18 cellular contexts compared by ENCODE assay signal in the genomic region with DNA sequence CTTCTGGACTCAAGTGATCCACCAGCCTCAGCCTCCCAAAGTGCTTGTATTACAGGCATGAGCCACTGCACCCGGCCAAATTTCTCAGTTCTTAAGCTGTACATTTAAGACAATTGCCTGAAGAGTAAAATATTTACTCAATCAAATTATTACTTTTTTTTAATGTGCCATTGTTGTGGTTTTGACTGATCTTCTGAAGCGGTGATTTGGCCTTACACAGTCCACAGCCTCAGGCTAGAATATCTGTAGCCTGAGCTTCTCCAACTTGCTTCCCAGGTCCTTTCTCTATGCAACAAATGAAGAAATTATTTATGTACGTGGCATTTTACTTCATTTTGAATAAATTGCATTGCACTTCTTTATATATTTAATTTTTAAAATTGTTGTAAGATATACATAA.
DNase-seq lines count a peak whose midpoint lies in the region; ATAC-seq and TF ChIP-seq lines count a peak whose summit lies in the region.
"Had no signal": no experiment of that assay in that cellular context is flagged by ENCODE, and none has a peak within 500 bp of the region (broad histone marks: within the 10 kb centered on the region; RNA-seq: fewer than 3 reads in every experiment).

No MANE protein-coding gene starts in this region.

- TF ChIP-seq CTCF in epithelial cell of esophagus (IDR thresholded peaks at IDR 0.05; ENCODE audit: insufficient read depth, low read depth, low read length, missing control alignments), result no peak
- TF ChIP-seq CTCF in smooth muscle cell (IDR thresholded peaks at IDR 0.05; ENCODE audit: borderline replicate concordance, insufficient read depth, poor library complexity, severe bottlenecking), result no peak
- TF ChIP-seq CTCF in nephron progenitor cell (IDR thresholded peaks at IDR 0.05), result no peak

- no peak overlapping the region for H3K27ac Mint-ChIP-seq in nephron progenitor cell
- H3K27ac Mint-ChIP-seq: B cell; CD8-positive, alpha-beta T cell; HFFc6 had no signal

- no peak overlapping the region for H3K9ac ChIP-seq in smooth muscle cell (ENCODE audit: low read depth)
- H3K9ac ChIP-seq: BLaER1 treated with 17β-estradiol and CSF1 and Interleukin-3, amounts not matched to agents 10 nM and 100 nM had no signal

- no peaks in the 10 kb centered on the region for H3K79me2 ChIP-seq in smooth muscle cell (ENCODE audit: low read depth)

- H3K36me3 ChIP-seq in smooth muscle cell (ENCODE audit: low read depth), result no peaks in the 10 kb centered on the region
- H3K36me3 ChIP-seq: BLaER1 treated with 17β-estradiol and CSF1 and Interleukin-3, amounts not matched to agents 10 nM and 100 nM had no signal

- H3K27me3 Mint-ChIP-seq in nephron progenitor cell (ENCODE audit: low read depth, poor library complexity), result peaks cover 8% of the 10 kb centered on the region
- H3K27me3 Mint-ChIP-seq: B cell had no signal

- no peak overlapping the region for H3K4me3 Mint-ChIP-seq in nephron progenitor cell
- H3K4me3 Mint-ChIP-seq: B cell; CD8-positive, alpha-beta T cell; HFFc6 had no signal

- no peaks in the 10 kb centered on the region for H3K9me3 ChIP-seq in smooth muscle cell (replicated peaks; ENCODE audit: low read depth)
- H3K9me3 ChIP-seq: BLaER1 treated with 17β-estradiol and CSF1 and Interleukin-3, amounts not matched to agents 10 nM and 100 nM had no signal

- no peaks in the 10 kb centered on the region for H4K20me1 ChIP-seq in smooth muscle cell (ENCODE audit: low read depth)
- H4K20me1 ChIP-seq: BLaER1 treated with 17β-estradiol and CSF1 and Interleukin-3, amounts not matched to agents 10 nM and 100 nM had no signal

- no peaks in the 10 kb centered on the region for H3K9me3 Mint-ChIP-seq in nephron progenitor cell
- H3K9me3 Mint-ChIP-seq: CD8-positive, alpha-beta T cell; HFFc6 had no signal

- no peaks in the 10 kb centered on the region for H3F3A ChIP-seq in smooth muscle cell (ENCODE audit: low read depth)

- peaks cover 1% of the 10 kb centered on the region for H3K4me1 ChIP-seq in smooth muscle cell (ENCODE audit: low read depth)

- no peaks in the 10 kb centered on the region for H3K27me3 ChIP-seq in smooth muscle cell (ENCODE audit: low read depth)
- H3K27me3 ChIP-seq: BLaER1 treated with 17β-estradiol and CSF1 and Interleukin-3, amounts not matched to agents 10 nM and 100 nM had no signal

- DNase-seq in ELR (ENCODE audit: low read depth) (peak; percentile 24), RPMI7951 (ENCODE audit: low read depth) (peak; percentile 38), epithelial cell of esophagus (ENCODE audit: low read depth) (peak; percentile 64), smooth muscle cell (lab: John Stamatoyannopoulos, UW; ENCODE audit: unreplicated experiment) (no peak), nephron progenitor cell (no peak)
- DNase-seq: Calu3; CD8-positive, alpha-beta T cell; DND-41; GDM1; GOT3; H7; HFFc6; IMR-90 had no signal

- no peak overlapping the region for H2AFZ ChIP-seq in smooth muscle cell (ENCODE audit: low read depth)

- H3K4me3 ChIP-seq in epithelial cell of esophagus (ENCODE audit: low read length) (no peak overlapping the region), smooth muscle cell (no peak overlapping the region)
- H3K4me3 ChIP-seq: BLaER1 treated with 17β-estradiol and CSF1 and Interleukin-3, amounts not matched to agents 10 nM and 100 nM had no signal

- 82% methylated on average over 3 of the region's 3 CpGs for WGBS in smooth muscle cell (ENCODE audit: low lambda C conversion rate)

- ATAC-seq in GM18520 (IDR thresholded peaks at IDR 0.05; ENCODE audit: unreplicated experiment) (no peak), HG03354 (IDR thresholded peaks at IDR 0.05; ENCODE audit: poor library complexity, severe bottlenecking, unreplicated experiment) (no peak)
- ATAC-seq: CD8-positive, alpha-beta T cell; HCT116 had no signal

- no peaks in the 10 kb centered on the region for H3K4me1 Mint-ChIP-seq in nephron progenitor cell
- H3K4me1 Mint-ChIP-seq: B cell had no signal

- no peaks in the 10 kb centered on the region for H3K36me3 Mint-ChIP-seq in nephron progenitor cell (ENCODE audit: low read depth)
- H3K36me3 Mint-ChIP-seq: CD8-positive, alpha-beta T cell had no signal

- no peak overlapping the region for H3K4me2 ChIP-seq in smooth muscle cell
- H3K4me2 ChIP-seq: BLaER1 treated with 17β-estradiol and CSF1 and Interleukin-3, amounts not matched to agents 10 nM and 100 nM had no signal

- peak overlapping the region; percentile 91 for H3K27ac ChIP-seq in smooth muscle cell (ENCODE audit: low read depth)
- H3K27ac ChIP-seq: BLaER1 treated with 17β-estradiol and CSF1 and Interleukin-3, amounts not matched to agents 10 nM and 100 nM had no signal

Comparison
In these comparisons a context has a peak if more than half of its experiments do, and no peak if none do; other contexts are left out.
1. DNase-seq: peak in ELR (single experiment), RPMI7951 (single experiment) and epithelial cell of esophagus (single experiment); none in smooth muscle cell (single experiment) and nephron progenitor cell (single experiment).